15 cellular contexts compared by ENCODE assay signal in genomic region chr16:1713331-1713730, GRCh38. TPM values are rescaled to one million over a fixed set of nuclear protein-coding genes. Genes with fewer than 3 reads are reported as not detected.
A peak's percentile ranks its signal among the peaks of the same experiment; 100 is the strongest.
DNase-seq lines count a peak whose midpoint lies in the region; ATAC-seq, FAIRE-seq and TF ChIP-seq lines count a peak whose summit lies in the region.
"Had no signal": no experiment of that assay in that cellular context is flagged by ENCODE, and none has a peak within 500 bp of the region (broad histone marks: within the 10 kb centered on the region; RNA-seq: fewer than 3 reads in every experiment).

No MANE protein-coding gene starts in this region.

- intact Hi-C loops in left colon (cut with DNase I, micrococcal nuclease): no loop called here
- intact Hi-C loops in activated CD8-positive, alpha-beta T cell treated with anti-CD3 and anti-CD28 coated beads for 36 hours (cut with micrococcal nuclease): no loop called here

- FAIRE-seq in astrocyte (lab: Jason Lieb, UNC): no peak
- FAIRE-seq: endometrium had no signal

- peaks cover 69 to 87% (median 73%) of the 10 kb centered on the region in 10 experiments for H3K4me1 ChIP-seq in BLaER1 treated with 17β-estradiol and CSF1 and Interleukin-3, amounts not matched to agents 10 nM and 100 nM
- H3K4me1 ChIP-seq in astrocyte (ENCODE audit: insufficient read depth, low read length) (peaks cover 29% of the 10 kb centered on the region), mesodermal cell (ENCODE audit: control insufficient read depth, insufficient read depth, low read length, poor library complexity, severe bottlenecking) (peaks cover 19% of the 10 kb centered on the region)

- H2AFZ ChIP-seq in astrocyte (ENCODE audit: low read depth, low read length): no peak overlapping the region
- H2AFZ ChIP-seq: PC-9 had no signal

- no peak for TF ChIP-seq CTCF in astrocyte (IDR thresholded peaks at IDR 0.05; ENCODE audit: insufficient read depth, low read depth, low read length)
- no peak for TF ChIP-seq CTCF in activated CD8-positive, alpha-beta T cell treated with anti-CD3 and anti-CD28 coated beads for 36 hours (IDR thresholded peaks at IDR 0.05)

- peak overlapping the region; percentile 43 to 90 (median 76) for H3K4me2 ChIP-seq in BLaER1 treated with 17β-estradiol and CSF1 and Interleukin-3, amounts not matched to agents 10 nM and 100 nM
- H3K4me2 ChIP-seq in astrocyte (ENCODE audit: low read length): peak overlapping the region; percentile 64
- H3K4me2 ChIP-seq: PC-9 had no signal

- no peaks in the 10 kb centered on the region for H3K36me3 Mint-ChIP-seq in astrocyte (ENCODE audit: low read depth, unreplicated experiment)
- no peaks in the 10 kb centered on the region for H3K36me3 Mint-ChIP-seq in activated CD8-positive, alpha-beta T cell treated with anti-CD3 and anti-CD28 coated beads for 36 hours (ENCODE audit: low read depth)

- H3K4me3 ChIP-seq in BLaER1 treated with 17β-estradiol and CSF1 and Interleukin-3, amounts not matched to agents 10 nM and 100 nM: peak overlapping the region in 1 of 10 experiments; percentile 25; a peak in 1 of 20 replicates
- H3K4me3 ChIP-seq in astrocyte (ENCODE audit: insufficient read depth, low read depth, low read length) (no peak overlapping the region), mesodermal cell (ENCODE audit: extremely low read depth, insufficient read depth, low read length, poor library complexity, severe bottlenecking) (no peak overlapping the region)
- H3K4me3 ChIP-seq: adrenal gland, PC-9 had no signal

- peaks cover 19 to 68% (median 41%) of the 10 kb centered on the region in 11 experiments for H3K36me3 ChIP-seq in BLaER1 treated with 17β-estradiol and CSF1 and Interleukin-3, amounts not matched to agents 10 nM and 100 nM
- H3K36me3 ChIP-seq in astrocyte (ENCODE audit: insufficient read depth, low read length): no peaks in the 10 kb centered on the region
- peaks cover under 1% of the 10 kb centered on the region for H3K36me3 ChIP-seq in mesodermal cell (ENCODE audit: control insufficient read depth, insufficient read depth, low read length)
- H3K36me3 ChIP-seq: adrenal gland had no signal

- peaks cover 0 to 6% (median 0%) of the 10 kb centered on the region in 11 experiments; a peak in 1 of 22 replicates for H3K9me3 ChIP-seq in BLaER1 treated with 17β-estradiol and CSF1 and Interleukin-3, amounts not matched to agents 10 nM and 100 nM (replicated peaks in 1 of 11)
- H3K9me3 ChIP-seq in astrocyte (ENCODE audit: insufficient read depth, low read depth, low read length): no peaks in the 10 kb centered on the region
- no peaks in the 10 kb centered on the region for H3K9me3 ChIP-seq in mesodermal cell (ENCODE audit: control insufficient read depth, low read length)
- H3K9me3 ChIP-seq: adrenal gland had no signal

- H3K27me3 Mint-ChIP-seq in astrocyte (ENCODE audit: low read depth, unreplicated experiment): no peaks in the 10 kb centered on the region
- H3K27me3 Mint-ChIP-seq in activated CD8-positive, alpha-beta T cell treated with anti-CD3 and anti-CD28 coated beads for 36 hours: no peaks in the 10 kb centered on the region

- POLR2A ChIA-PET in activated CD8-positive, alpha-beta T cell treated with anti-CD3 and anti-CD28 coated beads for 36 hours (lab: Charles Lee): no interaction called here

- H3K4me1 Mint-ChIP-seq in astrocyte (ENCODE audit: low read depth, unreplicated experiment): peaks cover 24% of the 10 kb centered on the region
- peaks cover 33% of the 10 kb centered on the region for H3K4me1 Mint-ChIP-seq in activated CD8-positive, alpha-beta T cell treated with anti-CD3 and anti-CD28 coated beads for 36 hours (ENCODE audit: low read depth)

- peak overlapping the region in 10 of 11 experiments; percentile 16 to 64 (median 48); a peak in 13 of 22 replicates for H3K9ac ChIP-seq in BLaER1 treated with 17β-estradiol and CSF1 and Interleukin-3, amounts not matched to agents 10 nM and 100 nM
- peak overlapping the region; percentile 39 for H3K9ac ChIP-seq in astrocyte (ENCODE audit: low read length)

- CTCF ChIA-PET in activated CD8-positive, alpha-beta T cell treated with anti-CD3 and anti-CD28 coated beads for 36 hours (lab: Charles Lee): no interaction called here

- H3K27me3 ChIP-seq in BLaER1 treated with 17β-estradiol and CSF1 and Interleukin-3, amounts not matched to agents 10 nM and 100 nM: no peaks in the 10 kb centered on the region
- no peaks in the 10 kb centered on the region for H3K27me3 ChIP-seq in astrocyte (ENCODE audit: insufficient read depth, low read length)
- H3K27me3 ChIP-seq: adrenal gland had no signal

- H3K79me2 ChIP-seq in astrocyte (ENCODE audit: insufficient read depth, low read length): peaks cover 99% of the 10 kb centered on the region

- ATAC-seq in HG02642 (IDR thresholded peaks at IDR 0.05; ENCODE audit: poor library complexity, unreplicated experiment) (peak; percentile 6), left colon (no peak)
- ATAC-seq in activated CD8-positive, alpha-beta T cell treated with anti-CD3 and anti-CD28 coated beads for 36 hours: no peak
- ATAC-seq: activated CD8-positive, alpha-beta T cell treated with anti-CD3 and anti-CD28 coated beads, Interleukin-2, amount 10 ng/mL, durations not matched to agents 7 days and 5 days had no signal

- no peaks in the 10 kb centered on the region for H3K9me3 Mint-ChIP-seq in astrocyte (ENCODE audit: unreplicated experiment)
- H3K9me3 Mint-ChIP-seq in activated CD8-positive, alpha-beta T cell treated with anti-CD3 and anti-CD28 coated beads for 36 hours: no peaks in the 10 kb centered on the region

- H4K20me1 ChIP-seq in BLaER1 treated with 17β-estradiol and CSF1 and Interleukin-3, amounts not matched to agents 10 nM and 100 nM: peaks cover 61 to 95% (median 70%) of the 10 kb centered on the region in 11 experiments
- peaks cover 86% of the 10 kb centered on the region for H4K20me1 ChIP-seq in astrocyte (ENCODE audit: insufficient read depth, low read length)

- peak overlapping the region; percentile 1 for H3K27ac Mint-ChIP-seq in astrocyte (ENCODE audit: unreplicated experiment)
- H3K27ac Mint-ChIP-seq in activated CD8-positive, alpha-beta T cell treated with anti-CD3 and anti-CD28 coated beads for 36 hours: no peak overlapping the region
- H3K27ac Mint-ChIP-seq: activated CD8-positive, alpha-beta T cell treated with anti-CD3 and anti-CD28 coated beads, Interleukin-2, amount 10 ng/mL, durations not matched to agents 7 days and 5 days had no signal

- H3K27ac ChIP-seq in BLaER1 treated with 17β-estradiol and CSF1 and Interleukin-3, amounts not matched to agents 10 nM and 100 nM: peak overlapping the region in 8 of 11 experiments; percentile 1 to 69 (median 56); a peak in 13 of 22 replicates
- H3K27ac ChIP-seq in astrocyte (ENCODE audit: low read depth, low read length): no peak overlapping the region
- H3K27ac ChIP-seq in mesodermal cell (ENCODE audit: low read depth, low read length, severe bottlenecking): peak overlapping the region; percentile 19
- H3K27ac ChIP-seq: PC-9 had no signal

- DNase-seq in astrocyte (ENCODE audit: low read depth) (no peak), left colon (no peak), foreskin melanocyte (no peak)
- DNase-seq in activated CD4-positive, CD25-positive, alpha-beta regulatory T cell treated with anti-CD3 and anti-CD28 coated beads, Interleukin-2, amount 50 U/mL, for 72 hours: no peak
- no peak for DNase-seq in activated CD8-positive, alpha-beta T cell treated with anti-CD3 and anti-CD28 coated beads for 36 hours
- DNase-seq: activated CD8-positive, alpha-beta T cell treated with anti-CD3 and anti-CD28 coated beads, Interleukin-2, amount 10 ng/mL, durations not matched to agents 7 days and 5 days; HCEC 1CT; NCI-H2081; PC-9; SW 1271 had no signal

- peak overlapping the region; percentile 36 for H3K4me3 Mint-ChIP-seq in astrocyte (ENCODE audit: unreplicated experiment)
- no peak overlapping the region for H3K4me3 Mint-ChIP-seq in activated CD8-positive, alpha-beta T cell treated with anti-CD3 and anti-CD28 coated beads for 36 hours
- H3K4me3 Mint-ChIP-seq: activated CD8-positive, alpha-beta T cell treated with anti-CD3 and anti-CD28 coated beads, Interleukin-2, amount 10 ng/mL, durations not matched to agents 7 days and 5 days had no signal

- 94 to 98% methylated on average over 5 of the region's 7 CpGs for WGBS in mesodermal cell (ENCODE audit: insufficient coverage in 2 of 2), 2 experiments

RNA-seq across cellular contexts. Expression of gene MAPK8IP3, which starts 7.3 kb away (rescaled TPM):
- 85.5 and 92.4 TPM in 2 replicates for total RNA-seq in astrocyte
- polyA plus RNA-seq in mesodermal cell (2013, experiment 1 of 2): 77.3 TPM
- 50.7 TPM for polyA plus RNA-seq in mesodermal cell (2013, experiment 2 of 2)
- total RNA-seq in left colon: 10 to 100 TPM; 55.2 to 79.0 TPM
- total RNA-seq in activated CD8-positive, alpha-beta T cell treated with anti-CD3 and anti-CD28 coated beads for 36 hours: 10 to 100 TPM; 58.4 to 65.1 TPM

RNA-seq across cellular contexts. Expression of gene JPT2, which starts 35.3 kb away (rescaled TPM):
- 122 and 143 TPM in 2 replicates for total RNA-seq in astrocyte
- polyA plus RNA-seq in mesodermal cell (2013, experiment 1 of 2): 106 TPM
- polyA plus RNA-seq in mesodermal cell (2013, experiment 2 of 2): 90.5 TPM
- total RNA-seq in left colon: 10 to 100 TPM; 49.8 to 62.4 TPM
- total RNA-seq in activated CD8-positive, alpha-beta T cell treated with anti-CD3 and anti-CD28 coated beads for 36 hours: 10 to 100 TPM; 61.5 to 62.2 TPM

RNA-seq across cellular contexts. Expression of gene NME3, which starts 58.0 kb away (rescaled TPM):
- total RNA-seq in astrocyte (36.3 and 42.7 TPM in 2 replicates), left colon (10 to 100 TPM; 59.5 to 62.9 TPM)
- 28.4 TPM for polyA plus RNA-seq in mesodermal cell (2013, experiment 1 of 2)
- polyA plus RNA-seq in mesodermal cell (2013, experiment 2 of 2): 25.1 TPM
- total RNA-seq in activated CD8-positive, alpha-beta T cell treated with anti-CD3 and anti-CD28 coated beads for 36 hours: 10 to 100 TPM; 37.8 to 39.6 TPM

RNA-seq across cellular contexts. Expression of gene EME2, which starts 59.3 kb away (rescaled TPM):
- total RNA-seq in astrocyte (21.4 and 23.3 TPM in 2 replicates), left colon (10 to 100 TPM; 22.1 to 34.9 TPM)
- 3.6 TPM for polyA plus RNA-seq in mesodermal cell (2013, experiment 1 of 2)
- polyA plus RNA-seq in mesodermal cell (2013, experiment 2 of 2): 2.8 TPM
- total RNA-seq in activated CD8-positive, alpha-beta T cell treated with anti-CD3 and anti-CD28 coated beads for 36 hours: 10 to 100 TPM; 15.5 to 15.6 TPM

RNA-seq across cellular contexts. Expression of gene MRPS34, which starts 59.6 kb away (rescaled TPM):
- total RNA-seq in astrocyte (74.0 and 80.2 TPM in 2 replicates), left colon (100 to 1,000 TPM; 103 to 133 TPM)
- polyA plus RNA-seq in mesodermal cell (2013, experiment 1 of 2): 82.9 TPM
- 68.0 TPM for polyA plus RNA-seq in mesodermal cell (2013, experiment 2 of 2)
- 100 to 1,000 TPM; 175 to 193 TPM for total RNA-seq in activated CD8-positive, alpha-beta T cell treated with anti-CD3 and anti-CD28 coated beads for 36 hours
